8 cellular contexts compared by ENCODE assay signal in the genomic region with DNA sequence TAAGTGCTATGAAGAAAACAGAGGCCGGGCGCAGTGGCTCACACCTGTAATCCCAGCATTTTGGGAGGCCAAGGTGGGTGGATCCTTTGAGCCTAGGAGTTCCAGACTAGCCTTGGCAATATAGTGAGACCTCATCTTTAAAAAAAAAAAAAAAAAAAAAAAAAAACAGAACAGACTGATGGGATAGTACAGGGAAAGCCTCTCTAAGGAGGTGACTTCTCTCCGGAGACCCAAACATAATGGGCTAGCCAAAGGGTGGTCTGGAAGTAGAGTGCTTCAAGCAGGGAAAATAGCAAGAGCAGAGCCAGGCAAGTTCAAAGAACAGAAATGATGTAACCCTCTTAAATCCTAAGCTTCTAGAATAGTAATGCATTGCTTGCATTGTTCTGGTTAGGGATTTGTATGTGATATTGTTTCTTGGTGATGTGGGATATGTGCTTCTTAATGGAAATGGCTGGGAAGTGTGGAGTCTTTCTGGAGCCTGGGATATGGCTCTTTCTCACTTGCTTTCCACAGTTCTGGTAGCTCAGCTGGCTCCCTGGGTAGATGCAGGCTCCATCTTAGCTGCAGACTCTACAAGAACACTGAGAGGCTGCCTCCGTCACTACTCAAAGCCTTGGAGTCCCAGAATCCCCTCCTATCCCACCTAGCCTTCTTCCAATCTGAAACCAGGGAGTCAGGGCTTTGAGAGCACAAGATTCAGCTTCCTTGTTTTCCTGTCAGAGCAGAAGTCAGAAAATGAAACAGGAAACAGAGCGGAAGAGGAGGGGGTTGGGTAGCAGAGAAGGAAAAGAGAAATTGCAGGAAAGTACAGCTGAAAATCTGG. TPM values are rescaled to one million over a fixed set of nuclear protein-coding genes. Genes with fewer than 3 reads are reported as not detected.
DNase-seq lines count a peak whose midpoint lies in the region; ATAC-seq and TF ChIP-seq lines count a peak whose summit lies in the region.

No MANE protein-coding gene starts in this region.

- no peak for TF ChIP-seq CTCF in GM12865 (IDR thresholded peaks at IDR 0.05; ENCODE audit: insufficient read depth, low read depth, low read length, missing control alignments)

- peaks cover 81 to 85% of the 10 kb centered on the region in 2 donors for H3K4me1 Mint-ChIP-seq in natural killer cell treated with Interleukin-12 subunit alpha and Interleukin-12 subunit beta and Interleukin-15 and Interleukin-18, amount 100 ng/mL, for 72 hours (ENCODE audit: low read depth in 2 of 2)

- ATAC-seq in natural killer cell treated with Interleukin-12 subunit alpha and Interleukin-12 subunit beta and Interleukin-15 and Interleukin-18, amount 100 ng/mL, for 72 hours = no peak
- ATAC-seq in GM18870 (IDR thresholded peaks at IDR 0.05; ENCODE audit: unreplicated experiment) (no peak), HG02938 (IDR thresholded peaks at IDR 0.05; ENCODE audit: unreplicated experiment) (no peak)

- H3K9me3 Mint-ChIP-seq in natural killer cell treated with Interleukin-12 subunit alpha and Interleukin-12 subunit beta and Interleukin-15 and Interleukin-18, amount 100 ng/mL, for 72 hours = no peaks in the 10 kb centered on the region

- H3K36me3 Mint-ChIP-seq in natural killer cell treated with Interleukin-12 subunit alpha and Interleukin-12 subunit beta and Interleukin-15 and Interleukin-18, amount 100 ng/mL, for 72 hours = peaks cover 22% of the 10 kb centered on the region

- no peak for DNase-seq in GM12865 (ENCODE audit: low read depth)
- peak; percentile 87 for DNase-seq in OCI-M1 (lab: John Stamatoyannopoulos, UW)
- DNase-seq in dermis blood vessel endothelial cell = peak; percentile 60
- DNase-seq in natural killer cell treated with Interleukin-12 subunit alpha and Interleukin-12 subunit beta and Interleukin-15 and Interleukin-18, amount 100 ng/mL, for 72 hours (ENCODE audit: low spot score) = no peak
- no peak for DNase-seq in NCI-H187 treated with DMSO at 0.1 percent for 48 hours (lab: John Stamatoyannopoulos, UW)
- DNase-seq in stimulated activated CD4-positive, alpha-beta T cell treated with anti-CD3 and anti-CD28 coated beads, Interleukin-4, amount 100 ng/mL, for 24 hours = no peak

- peak overlapping the region; percentile 25 for H3K4me3 ChIP-seq in GM12865 (ENCODE audit: low read depth, low read length)

- no peaks in the 10 kb centered on the region for H3K27me3 Mint-ChIP-seq in natural killer cell treated with Interleukin-12 subunit alpha and Interleukin-12 subunit beta and Interleukin-15 and Interleukin-18, amount 100 ng/mL, for 72 hours

- peak overlapping the region; percentile 94 for H3K4me3 Mint-ChIP-seq in natural killer cell treated with Interleukin-12 subunit alpha and Interleukin-12 subunit beta and Interleukin-15 and Interleukin-18, amount 100 ng/mL, for 72 hours

- H3K27ac Mint-ChIP-seq in natural killer cell treated with Interleukin-12 subunit alpha and Interleukin-12 subunit beta and Interleukin-15 and Interleukin-18, amount 100 ng/mL, for 72 hours = peak overlapping the region; percentile 99 to 100

RNA-seq across cellular contexts. Expression of gene PIGV, which starts 1.9 kb away (rescaled TPM):
- 9.4 and 10.1 TPM in 2 replicates for total RNA-seq in dermis blood vessel endothelial cell
- 10 to 100 TPM; 44.3 to 60.2 TPM for total RNA-seq in natural killer cell treated with Interleukin-12 subunit alpha and Interleukin-12 subunit beta and Interleukin-15 and Interleukin-18, amount 100 ng/mL, for 72 hours

RNA-seq across cellular contexts. Expression of gene ZDHHC18, which starts 40.7 kb away (rescaled TPM):
- 6.8 and 9.2 TPM in 2 replicates for total RNA-seq in dermis blood vessel endothelial cell
- 100 to 1,000 TPM in 1 of 2 donors, 10 to 100 TPM in 1; 87.2 to 106 TPM for total RNA-seq in natural killer cell treated with Interleukin-12 subunit alpha and Interleukin-12 subunit beta and Interleukin-15 and Interleukin-18, amount 100 ng/mL, for 72 hours

Comparison
In these comparisons a context has a peak if more than half of its experiments do, and no peak if none do; other contexts are left out.
1. DNase-seq: peak in OCI-M1 (single experiment) and dermis blood vessel endothelial cell (single experiment); none in GM12865 (single experiment), natural killer cell treated with Interleukin-12 subunit alpha and Interleukin-12 subunit beta and Interleukin-15 and Interleukin-18, amount 100 ng/mL, for 72 hours (single experiment), NCI-H187 treated with DMSO at 0.1 percent for 48 hours (single experiment) and stimulated activated CD4-positive, alpha-beta T cell treated with anti-CD3 and anti-CD28 coated beads, Interleukin-4, amount 100 ng/mL, for 24 hours (single experiment).